ENCODE assay signal across 23 cellular contexts in genomic region chrX:38939067-38939466, GRCh38.
DNase-seq lines count a peak whose midpoint lies in the region; ATAC-seq and TF ChIP-seq lines count a peak whose summit lies in the region.
"Had no signal": no experiment of that assay in that cellular context is flagged by ENCODE, and none has a peak within 500 bp of the region (broad histone marks: within the 10 kb centered on the region; RNA-seq: fewer than 3 reads in every experiment).

No MANE protein-coding gene starts in this region.

- H3K4me1 ChIP-seq in body of pancreas (peaks cover 13% of the 10 kb centered on the region), gastroesophageal sphincter (no peaks in the 10 kb centered on the region)
- H3K4me1 ChIP-seq: ascending aorta; BLaER1 treated with 17β-estradiol and CSF1 and Interleukin-3, amounts not matched to agents 10 nM and 100 nM; spleen; testis had no signal

- DNase-seq in HCEC 1CT (peak; percentile 77), body of pancreas (peak in 2 of 4 donors; percentile 20 to 31), stromal cell of bone marrow (ENCODE audit: low read depth) (peak; percentile 90), cerebellar cortex (ENCODE audit: low spot score) (no peak), NCI-H524 treated with DMSO at 0.1 percent for 48 hours (lab: John Stamatoyannopoulos, UW) (no peak)
- DNase-seq: activated CD8-positive, alpha-beta memory T cell treated with anti-CD3 and anti-CD28 coated beads, Interleukin-2, amount 50 U/mL, for 4 hours; activated gamma-delta T cell treated with Interleukin-2 at 50 U/mL for 16 hours; dermis blood vessel endothelial cell; DMS 273 treated with DMSO at 0.1 percent for 48 hours; GOT3; KBM-7; NCI-H1048; NCI-H2081 treated with DMSO at 0.1 percent for 48 hours; NCI-H69; occipital lobe; spleen; T1000; testis had no signal

- intact Hi-C loops in body of pancreas (cut with DNase I), result no loop called here

- H3K27ac ChIP-seq in body of pancreas, result no peak overlapping the region
- H3K27ac ChIP-seq in gastroesophageal sphincter, result peak overlapping the region in 1 of 4 donors; percentile 28
- H3K27ac ChIP-seq: ascending aorta; BLaER1 treated with 17β-estradiol and CSF1 and Interleukin-3, amounts not matched to agents 10 nM and 100 nM; HL-60; spleen; testis had no signal

- TF ChIP-seq EP300 in gastroesophageal sphincter (IDR thresholded peaks at IDR 0.05), result no peak

- H3K27me3 ChIP-seq in body of pancreas, result no peaks in the 10 kb centered on the region
- H3K27me3 ChIP-seq in gastroesophageal sphincter, result no peaks in the 10 kb centered on the region
- H3K27me3 ChIP-seq: ascending aorta; BLaER1 treated with 17β-estradiol and CSF1 and Interleukin-3, amounts not matched to agents 10 nM and 100 nM; testis had no signal

- TF ChIP-seq POLR2A in body of pancreas (IDR thresholded peaks at IDR 0.05) (no peak), gastroesophageal sphincter (IDR thresholded peaks at IDR 0.05) (no peak)

- H3K4me3 ChIP-seq in body of pancreas (no peak overlapping the region), gastroesophageal sphincter (no peak overlapping the region)
- H3K4me3 ChIP-seq: ascending aorta; BLaER1 treated with 17β-estradiol and CSF1 and Interleukin-3, amounts not matched to agents 10 nM and 100 nM; spleen; testis had no signal

- 64 to 90% methylated on average over 1 of the region's 1 CpG for WGBS in body of pancreas, 2 donors
- 20 to 36% methylated on average over 1 of the region's 1 CpG for WGBS in gastroesophageal sphincter (ENCODE audit: low coverage in 1 of 2), 2 donors

- H3K9me3 ChIP-seq in body of pancreas (no peaks in the 10 kb centered on the region), gastroesophageal sphincter (no peaks in the 10 kb centered on the region)
- H3K9me3 ChIP-seq: testis had no signal

- TF ChIP-seq CTCF in body of pancreas (IDR thresholded peaks at IDR 0.05) (peak in 1 of 7 experiments; percentile 11), gastroesophageal sphincter (IDR thresholded peaks at IDR 0.05) (peak in 1 of 4 experiments; percentile 5)

- ATAC-seq in body of pancreas, result peak; percentile 62
- ATAC-seq in gastroesophageal sphincter, result peak; percentile 78
- ATAC-seq in GM21360 (IDR thresholded peaks at IDR 0.05; ENCODE audit: unreplicated experiment), result no peak

- H3K36me3 ChIP-seq in body of pancreas (replicated peaks in 1 of 2; ENCODE audit: insufficient read depth in 1 of 2, low read depth in 2 of 2), result no peaks in the 10 kb centered on the region
- no peaks in the 10 kb centered on the region for H3K36me3 ChIP-seq in gastroesophageal sphincter
- H3K36me3 ChIP-seq: ascending aorta; BLaER1 treated with 17β-estradiol and CSF1 and Interleukin-3, amounts not matched to agents 10 nM and 100 nM; spleen had no signal

Comparison
In these comparisons a context has a peak if more than half of its experiments do, and no peak if none do; other contexts are left out.
1. DNase-seq: peak in HCEC 1CT (single experiment) and stromal cell of bone marrow (single experiment); none in cerebellar cortex (single experiment) and NCI-H524 treated with DMSO at 0.1 percent for 48 hours (single experiment).